In genomic region chr21:31684918-31685317, GRCh38 we compare ENCODE assay signal across 9 cellular contexts.
"Had no signal": no experiment of that assay in that cellular context is flagged by ENCODE, and none has a peak within 500 bp of the region (broad histone marks: within the 10 kb centered on the region; RNA-seq: fewer than 3 reads in every experiment).

No MANE protein-coding gene starts in this region.

- H3K9me3 Mint-ChIP-seq: HFFc6 had no signal

- H2AFZ ChIP-seq: GM23248 had no signal

- H3K9ac ChIP-seq: GM23248 had no signal

- H3K27ac ChIP-seq: GM23248, HL-60 had no signal

- H3K4me3 ChIP-seq: GM23248, HAP-1 had no signal

- H3K9me3 ChIP-seq: HAP-1 had no signal

- ATAC-seq: HCT116 had no signal

- H3K27ac Mint-ChIP-seq: HFFc6 had no signal

- H3K4me3 Mint-ChIP-seq: HFFc6 had no signal

- DNase-seq: GM23248, GOT3, H7, HFFc6, IMR-90, KBM-7 had no signal
